In the genomic region with DNA sequence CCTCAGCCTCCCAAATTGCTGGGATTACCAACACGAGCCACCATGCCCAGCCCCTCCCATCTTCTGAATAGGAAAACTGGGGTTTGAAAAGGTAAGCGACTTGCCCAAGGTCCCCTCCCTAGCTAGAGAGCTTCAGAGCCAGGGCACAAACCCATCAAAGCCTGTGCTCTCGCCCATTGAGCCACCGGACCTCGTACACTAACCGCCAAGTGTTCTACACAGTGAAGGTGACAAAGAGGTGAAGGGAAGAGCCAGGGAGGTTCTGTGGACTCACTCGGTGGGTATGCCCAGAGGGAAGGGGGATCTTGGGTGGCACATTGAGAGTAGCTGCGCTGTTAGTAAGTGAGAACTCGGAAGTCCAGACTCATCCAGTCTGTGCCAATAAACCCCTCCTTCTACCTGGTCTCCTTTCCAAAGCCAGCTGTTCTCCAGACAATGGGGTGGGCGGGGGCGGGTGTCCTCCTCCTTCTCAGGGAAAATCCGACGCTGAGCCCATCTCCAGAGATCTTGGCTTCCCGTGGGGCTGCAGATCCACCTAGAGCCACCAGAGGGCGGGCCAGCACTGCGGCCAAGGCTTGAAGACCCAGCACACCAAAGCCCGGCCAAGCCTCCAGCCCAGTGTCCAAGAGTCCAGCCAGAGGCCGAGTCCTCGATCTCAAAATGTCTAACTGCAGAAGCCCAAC, we compare ENCODE assay signal across 8 cellular contexts. TPM values are rescaled to one million over a fixed set of nuclear protein-coding genes. Genes with fewer than 3 reads are reported as not detected.
A peak's percentile ranks its signal among the peaks of the same experiment; 100 is the strongest.
DNase-seq lines count a peak whose midpoint lies in the region; ATAC-seq and TF ChIP-seq lines count a peak whose summit lies in the region.

No MANE protein-coding gene starts in this region.

- H3K4me1 ChIP-seq in HUES48 (ENCODE audit: control insufficient read depth, insufficient read depth, low read length) (peaks cover 12% of the 10 kb centered on the region), Panc1 (ENCODE audit: control insufficient read depth, insufficient read depth, low read length) (peaks cover 4% of the 10 kb centered on the region; the same call in 1 of the 2 replicates)

- peak; percentile 40 for ATAC-seq in GM21360 (IDR thresholded peaks at IDR 0.05; ENCODE audit: unreplicated experiment)
- peak; percentile 85 for ATAC-seq in Panc1

- CTCF ChIA-PET in Panc1 (lab: Charles Lee): interaction anchor here (0.5 to 1.4 kb wide), 12 partner anchors 9 to 186 kb away, joined by 3 to 6 read pairs (median 4); no protein-coding TSS in a partner anchor

- peaks cover 29% of the 10 kb centered on the region for H3K4me1 Mint-ChIP-seq in neural crest cell

- no peaks in the 10 kb centered on the region for H3K9me3 Mint-ChIP-seq in neural crest cell

- H3K27me3 ChIP-seq in HUES48 (ENCODE audit: control insufficient read depth, insufficient read depth, low read length) (peaks cover 38% of the 10 kb centered on the region), Panc1 (ENCODE audit: control insufficient read depth, insufficient read depth, low read length) (peaks cover 6% of the 10 kb centered on the region; the same call in 1 of the 2 replicates)

- BruUV-seq in Panc1 (replicated peaks; lab: Mats Ljungman, UMichigan): no TSS peak

- H3K4me3 Mint-ChIP-seq in neural crest cell: peak overlapping the region; percentile 89

- peak overlapping the region; percentile 74 for H3K4me3 ChIP-seq in HUES48 (ENCODE audit: low read depth, low read length)
- peak overlapping the region in 1 of 2 experiments; percentile 32; a peak in 1 of 4 replicates for H3K4me3 ChIP-seq in Panc1 (ENCODE audit: low read depth in 2 of 2, low read length in 2 of 2)
- no peak overlapping the region for H3K4me3 ChIP-seq in fibroblast of pulmonary artery (replicated peaks; ENCODE audit: low read depth, low read length)

- H3K27ac ChIP-seq in HUES48 (ENCODE audit: low read depth, low read length) (no peak overlapping the region), Panc1 (ENCODE audit: low read length) (no peak overlapping the region), substantia nigra (ENCODE audit: low read depth, low read length, poor library complexity, severe bottlenecking) (no peak overlapping the region)

- in situ Hi-C loops in Caki2 (cut with HindIII; ENCODE audit: low pct_unique_long_range_greater_than_20kb, low sequenced_read_pairs): no loop called here
- in situ Hi-C loops in Panc1 (cut with HindIII; ENCODE audit: low pct_unique_long_range_greater_than_20kb, low sequenced_read_pairs): no loop called here

- peak; percentile 98 for TF ChIP-seq CTCF in Panc1 (IDR thresholded peaks at IDR 0.05)
- peak; percentile 97 for TF ChIP-seq CTCF in fibroblast of pulmonary artery (IDR thresholded peaks at IDR 0.05; ENCODE audit: low read length, missing control alignments)
- TF ChIP-seq CTCF in neural crest cell (conservative IDR thresholded peaks at IDR 0.05): peak; percentile 98

- H3K36me3 Mint-ChIP-seq in neural crest cell (ENCODE audit: low read depth): no peaks in the 10 kb centered on the region

- H3K9me3 ChIP-seq in HUES48 (ENCODE audit: control insufficient read depth, insufficient read depth, low read length) (no peaks in the 10 kb centered on the region), Panc1 (ENCODE audit: control insufficient read depth, insufficient read depth, low read depth, low read length) (no peaks in the 10 kb centered on the region)

- H3K36me3 ChIP-seq in HUES48 (ENCODE audit: control insufficient read depth, insufficient read depth, low read length): no peaks in the 10 kb centered on the region
- no peaks in the 10 kb centered on the region for H3K36me3 ChIP-seq in Panc1 (ENCODE audit: control insufficient read depth, insufficient read depth, low read length)

- H3K27ac Mint-ChIP-seq in neural crest cell (ENCODE audit: unreplicated experiment): no peak overlapping the region

- DNase-seq in Caki2 (ENCODE audit: low read depth): peak; percentile 59
- peak; percentile 64 for DNase-seq in Panc1 (ENCODE audit: low read depth, low spot score)
- DNase-seq in activated T-helper 1 cell treated with Interleukin-2 at 50 U/mL for 16 hours (ENCODE audit: low read depth): peak; percentile 44
- peak; percentile 88 for DNase-seq in fibroblast of pulmonary artery (ENCODE audit: low read depth)
- peak; percentile 91 for DNase-seq in neural crest cell (ENCODE audit: low read depth, low spot score)
- DNase-seq in substantia nigra (lab: John Stamatoyannopoulos, UW): peak; percentile 19 to 89 (median 77)

- POLR2A ChIA-PET in Panc1 (lab: Charles Lee): no interaction called here

- 0 out of 2 replicates have a peak overlapping the region, but pooled peaks have one; percentile 12 for H3K9ac ChIP-seq in HUES48 (ENCODE audit: low read depth, low read length)

- H3K27me3 Mint-ChIP-seq in neural crest cell (ENCODE audit: low read depth): peaks cover 89% of the 10 kb centered on the region

- intact Hi-C loops in Panc1 (cut with micrococcal nuclease; ENCODE audit: unreplicated experiment): loop anchor here (1.0 to 10.0 kb wide), 4 partner anchors 74 to 1055 kb away; a partner anchor contains a TSS

RNA-seq across cellular contexts. Expression of a gene that starts 3.2 kb away (rescaled TPM):
- total RNA-seq in Caki2 (2014; rRNA removed; shearing (Covaris generic); ENCODE audit: low replicate concordance): not detected in 2 replicates
- total RNA-seq in Panc1 (2021; ENCODE audit: unreplicated experiment) (0.90 TPM), neural crest cell (2.4 and 3.4 TPM in 2 replicates)
- 0.87 TPM for polyA plus RNA-seq in Panc1 (2012; ENCODE audit: insufficient read length)

RNA-seq across cellular contexts. Expression of a gene that starts 30.2 kb away (rescaled TPM):
- total RNA-seq in Caki2 (2014; rRNA removed; shearing (Covaris generic); ENCODE audit: low replicate concordance): 0.41 and 0.67 TPM in 2 replicates
- total RNA-seq in Panc1 (2021; ENCODE audit: unreplicated experiment) (8.6 TPM), neural crest cell (52.9 and 53.7 TPM in 2 replicates)
- 7.3 TPM for polyA plus RNA-seq in Panc1 (2012; ENCODE audit: insufficient read length)

RNA-seq across cellular contexts. Expression of a gene that starts 58.4 kb away (rescaled TPM):
- not detected in 2 replicates for total RNA-seq in Caki2 (2014; rRNA removed; shearing (Covaris generic); ENCODE audit: low replicate concordance)
- total RNA-seq in Panc1 (2021; ENCODE audit: unreplicated experiment) (2.0 TPM), neural crest cell (4.5 and 4.7 TPM in 2 replicates)
- polyA plus RNA-seq in Panc1 (2012; ENCODE audit: insufficient read length): 2.9 TPM
